8 cellular contexts compared by ENCODE assay signal in genomic region chr1:161738627-161739287, GRCh38. TPM values are rescaled to one million over a fixed set of nuclear protein-coding genes. Genes with fewer than 3 reads are reported as not detected.
DNase-seq lines count a peak whose midpoint lies in the region; ATAC-seq and TF ChIP-seq lines count a peak whose summit lies in the region.

No MANE protein-coding gene starts in this region.

- H3K9me3 ChIP-seq in CD4-positive, alpha-beta T cell (ENCODE audit: control insufficient read depth, low read length), result no peaks in the 10 kb centered on the region
- no peaks in the 10 kb centered on the region for H3K9me3 ChIP-seq in osteoblast (ENCODE audit: low read depth, low read length)

- no peaks in the 10 kb centered on the region for H3K79me2 ChIP-seq in osteoblast (ENCODE audit: insufficient read depth, low read length)

- H3K36me3 Mint-ChIP-seq in CD4-positive, alpha-beta T cell (ENCODE audit: low read depth), result no peaks in the 10 kb centered on the region
- H3K36me3 Mint-ChIP-seq in activated CD8-positive, alpha-beta memory T cell treated with anti-CD3 and anti-CD28 coated beads, Interleukin-2, amount 10 ng/mL, durations not matched to agents 7 days and 5 days, result no peaks in the 10 kb centered on the region

- H4K20me1 ChIP-seq in osteoblast (ENCODE audit: insufficient read depth, low read length), result no peaks in the 10 kb centered on the region

- H3K4me1 ChIP-seq in osteoblast (ENCODE audit: insufficient read depth, low read length), result peaks cover 18% of the 10 kb centered on the region

- DNase-seq in CD4-positive, alpha-beta T cell, result peak in 6 of 10 experiments; percentile 11 to 36 (median 26)
- DNase-seq in NCI-H82 (lab: John Stamatoyannopoulos, UW) (peak; percentile 70), fibroblast of pulmonary artery (ENCODE audit: low read depth) (peak; percentile 89), osteoblast (ENCODE audit: insufficient read length, low spot score, missing footprints) (peak; percentile 69), COLO668 (lab: John Stamatoyannopoulos, UW; ENCODE audit: unreplicated experiment) (no peak)
- peak; percentile 95 for DNase-seq in activated CD8-positive, alpha-beta memory T cell treated with anti-CD3 and anti-CD28 coated beads, Interleukin-2, amount 10 ng/mL, durations not matched to agents 7 days and 5 days

- no peak overlapping the region for H3K4me3 Mint-ChIP-seq in CD4-positive, alpha-beta T cell
- H3K4me3 Mint-ChIP-seq in activated CD8-positive, alpha-beta memory T cell treated with anti-CD3 and anti-CD28 coated beads, Interleukin-2, amount 10 ng/mL, durations not matched to agents 7 days and 5 days, result peak overlapping the region; percentile 32

- H3K4me1 Mint-ChIP-seq in CD4-positive, alpha-beta T cell (ENCODE audit: low read depth), result peaks cover 20% of the 10 kb centered on the region
- H3K4me1 Mint-ChIP-seq in activated CD8-positive, alpha-beta memory T cell treated with anti-CD3 and anti-CD28 coated beads, Interleukin-2, amount 10 ng/mL, durations not matched to agents 7 days and 5 days, result peaks cover 64% of the 10 kb centered on the region

- no peak overlapping the region for H2AFZ ChIP-seq in osteoblast (ENCODE audit: low read length)

- no peak overlapping the region for H3K4me2 ChIP-seq in osteoblast (ENCODE audit: insufficient read depth, low read length)

- TF ChIP-seq CTCF in CD4-positive, alpha-beta T cell (IDR thresholded peaks at IDR 0.05), result peak; percentile 51
- TF ChIP-seq CTCF in fibroblast of pulmonary artery (IDR thresholded peaks at IDR 0.05; ENCODE audit: low read length, missing control alignments) (peak; percentile 64), osteoblast (IDR thresholded peaks at IDR 0.05; ENCODE audit: extremely low read depth, low read depth, low read length) (peak; percentile 81)

- H3K9me3 Mint-ChIP-seq in CD4-positive, alpha-beta T cell, result no peaks in the 10 kb centered on the region
- no peaks in the 10 kb centered on the region for H3K9me3 Mint-ChIP-seq in activated CD8-positive, alpha-beta memory T cell treated with anti-CD3 and anti-CD28 coated beads, Interleukin-2, amount 10 ng/mL, durations not matched to agents 7 days and 5 days (ENCODE audit: low read depth)

- CTCF ChIA-PET in CD4-positive, alpha-beta T cell (lab: Charles Lee), result interaction anchor here (0.7 to 1.6 kb wide), 5 partner anchors 8 to 56 kb away, joined by 3 to 6 read pairs (median 3); no protein-coding TSS in a partner anchor
- CTCF ChIA-PET in activated CD8-positive, alpha-beta memory T cell treated with anti-CD3 and anti-CD28 coated beads, Interleukin-2, amount 10 ng/mL, durations not matched to agents 7 days and 5 days (lab: Charles Lee), result interaction anchor here (0.6 to 8.8 kb wide), 20 partner anchors 11 to 573 kb away, joined by 3 to 118 read pairs (median 4); partner anchors contain the start of genes DUSP12, HSPA6, PPOX and TOMM40L

- no peaks in the 10 kb centered on the region for H3K27me3 ChIP-seq in CD4-positive, alpha-beta T cell (ENCODE audit: control insufficient read depth, insufficient read depth, low read length)
- no peaks in the 10 kb centered on the region for H3K27me3 ChIP-seq in osteoblast (ENCODE audit: insufficient read depth, low read length)

- no peaks in the 10 kb centered on the region for H3K36me3 ChIP-seq in osteoblast (ENCODE audit: insufficient read depth, low read length)

- peaks cover 22% of the 10 kb centered on the region for H3K27me3 Mint-ChIP-seq in CD4-positive, alpha-beta T cell
- H3K27me3 Mint-ChIP-seq in activated CD8-positive, alpha-beta memory T cell treated with anti-CD3 and anti-CD28 coated beads, Interleukin-2, amount 10 ng/mL, durations not matched to agents 7 days and 5 days, result peaks cover 8% of the 10 kb centered on the region

- H3K27ac Mint-ChIP-seq in CD4-positive, alpha-beta T cell, result no peak overlapping the region
- H3K27ac Mint-ChIP-seq in activated CD8-positive, alpha-beta memory T cell treated with anti-CD3 and anti-CD28 coated beads, Interleukin-2, amount 10 ng/mL, durations not matched to agents 7 days and 5 days, result peak overlapping the region; percentile 85

- H3K27ac ChIP-seq in CD4-positive, alpha-beta T cell (ENCODE audit: low read depth, low read length), result no peak overlapping the region
- H3K27ac ChIP-seq in osteoblast (ENCODE audit: low read depth, low read length), result no peak overlapping the region

- POLR2A ChIA-PET in CD4-positive, alpha-beta T cell (lab: Charles Lee), result interaction anchor here (2.3 to 4.1 kb wide), 2 partner anchors 11 kb away, joined by 15 to 38 read pairs; partner anchors contain the start of gene DUSP12

- peak; percentile 68 for ATAC-seq in CD4-positive, alpha-beta T cell (ENCODE audit: poor library complexity)
- peak; percentile 76 for ATAC-seq in GM19023 (IDR thresholded peaks at IDR 0.05; ENCODE audit: unreplicated experiment)
- ATAC-seq in HG03108 (IDR thresholded peaks at IDR 0.05; ENCODE audit: unreplicated experiment), result peak; percentile 59
- peak; percentile 90 for ATAC-seq in activated CD8-positive, alpha-beta memory T cell treated with anti-CD3 and anti-CD28 coated beads, Interleukin-2, amount 10 ng/mL, durations not matched to agents 7 days and 5 days

- H3K4me3 ChIP-seq in fibroblast of pulmonary artery (replicated peaks; ENCODE audit: low read depth, low read length) (no peak overlapping the region), osteoblast (ENCODE audit: insufficient read depth, low read length) (no peak overlapping the region)

- intact Hi-C loops in CD4-positive, alpha-beta T cell (cut with DNase I, micrococcal nuclease), result no loop called here

RNA-seq across cellular contexts. Expression of gene DUSP12, which starts 10.8 kb away (rescaled TPM):
- 10 to 100 TPM; 20.3 to 23.0 TPM for total RNA-seq in CD4-positive, alpha-beta T cell
- total RNA-seq in activated CD8-positive, alpha-beta memory T cell treated with anti-CD3 and anti-CD28 coated beads, Interleukin-2, amount 10 ng/mL, durations not matched to agents 7 days and 5 days, result 10 to 100 TPM; 27.2 to 34.5 TPM
- total RNA-seq in osteoblast, result 20.6 and 32.1 TPM in 2 replicates

RNA-seq across cellular contexts. Expression of gene FCRLB, which starts 17.4 kb away (rescaled TPM):
- total RNA-seq in CD4-positive, alpha-beta T cell, result under 1 TPM in 1 of 2 experiments, not detected in 1; 0.11 TPM
- 1 to 10 TPM in 1 of 2 experiments, under 1 TPM in 1; 0.63 to 1.1 TPM for total RNA-seq in activated CD8-positive, alpha-beta memory T cell treated with anti-CD3 and anti-CD28 coated beads, Interleukin-2, amount 10 ng/mL, durations not matched to agents 7 days and 5 days
- 1.8 TPM in 2 replicates for total RNA-seq in osteoblast

RNA-seq across cellular contexts. Expression of gene ATF6, which starts 27.4 kb away (rescaled TPM):
- 10 to 100 TPM; 16.2 to 17.1 TPM for total RNA-seq in CD4-positive, alpha-beta T cell
- 10 to 100 TPM; 16.8 to 21.3 TPM for total RNA-seq in activated CD8-positive, alpha-beta memory T cell treated with anti-CD3 and anti-CD28 coated beads, Interleukin-2, amount 10 ng/mL, durations not matched to agents 7 days and 5 days
- total RNA-seq in osteoblast, result 28.6 and 30.1 TPM in 2 replicates

RNA-seq across cellular contexts. Expression of gene FCRLA, which starts 31.7 kb away (rescaled TPM):
- total RNA-seq in CD4-positive, alpha-beta T cell, result not detected
- not detected for total RNA-seq in activated CD8-positive, alpha-beta memory T cell treated with anti-CD3 and anti-CD28 coated beads, Interleukin-2, amount 10 ng/mL, durations not matched to agents 7 days and 5 days
- total RNA-seq in osteoblast, result 0.88 and 1.4 TPM in 2 replicates
